Comparison of ENCODE assay signal across 1 cellular context in the genomic region with DNA sequence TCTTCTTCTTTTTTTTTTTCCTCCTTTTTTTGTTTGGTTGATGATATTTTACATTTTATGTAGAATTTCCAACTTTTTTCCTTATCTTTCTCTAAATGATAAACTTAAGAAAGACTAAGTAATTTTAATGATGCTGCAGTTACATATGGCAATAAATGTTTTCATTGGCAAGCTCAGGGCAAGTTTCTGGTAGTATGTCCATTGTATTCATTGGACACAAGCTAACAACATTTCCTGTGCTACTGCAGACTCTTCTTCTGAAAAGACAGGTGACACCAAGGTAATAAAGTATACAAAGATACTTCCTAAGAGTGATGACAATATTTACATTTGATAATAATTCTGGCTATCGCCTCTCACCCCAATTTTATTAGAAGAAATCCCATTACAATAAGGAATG.
TF ChIP-seq lines count a peak whose summit lies in the region.

No MANE protein-coding gene starts in this region.

TF ChIP-seq in SK-N-SH, 30 proteins besides CTCF, POLR2A, EP300 and RAD21 (continued from another document):
- TF ChIP-seq, protein P1, sequence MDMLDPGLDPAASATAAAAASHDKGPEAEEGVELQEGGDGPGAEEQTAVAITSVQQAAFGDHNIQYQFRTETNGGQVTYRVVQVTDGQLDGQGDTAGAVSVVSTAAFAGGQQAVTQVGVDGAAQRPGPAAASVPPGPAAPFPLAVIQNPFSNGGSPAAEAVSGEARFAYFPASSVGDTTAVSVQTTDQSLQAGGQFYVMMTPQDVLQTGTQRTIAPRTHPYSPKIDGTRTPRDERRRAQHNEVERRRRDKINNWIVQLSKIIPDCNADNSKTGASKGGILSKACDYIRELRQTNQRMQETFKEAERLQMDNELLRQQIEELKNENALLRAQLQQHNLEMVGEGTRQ (IDR thresholded peaks at IDR 0.05; ENCODE audit: borderline replicate concordance, low read depth, low read length) = no peak
- TF ChIP-seq GATA2 (CRISPR knock-in tag; IDR thresholded peaks at IDR 0.05) = no peak
TF ChIP-seq in SK-N-SH: peak in this region for 0.
